ENCODE assay signal across 8 cellular contexts in the genomic region with DNA sequence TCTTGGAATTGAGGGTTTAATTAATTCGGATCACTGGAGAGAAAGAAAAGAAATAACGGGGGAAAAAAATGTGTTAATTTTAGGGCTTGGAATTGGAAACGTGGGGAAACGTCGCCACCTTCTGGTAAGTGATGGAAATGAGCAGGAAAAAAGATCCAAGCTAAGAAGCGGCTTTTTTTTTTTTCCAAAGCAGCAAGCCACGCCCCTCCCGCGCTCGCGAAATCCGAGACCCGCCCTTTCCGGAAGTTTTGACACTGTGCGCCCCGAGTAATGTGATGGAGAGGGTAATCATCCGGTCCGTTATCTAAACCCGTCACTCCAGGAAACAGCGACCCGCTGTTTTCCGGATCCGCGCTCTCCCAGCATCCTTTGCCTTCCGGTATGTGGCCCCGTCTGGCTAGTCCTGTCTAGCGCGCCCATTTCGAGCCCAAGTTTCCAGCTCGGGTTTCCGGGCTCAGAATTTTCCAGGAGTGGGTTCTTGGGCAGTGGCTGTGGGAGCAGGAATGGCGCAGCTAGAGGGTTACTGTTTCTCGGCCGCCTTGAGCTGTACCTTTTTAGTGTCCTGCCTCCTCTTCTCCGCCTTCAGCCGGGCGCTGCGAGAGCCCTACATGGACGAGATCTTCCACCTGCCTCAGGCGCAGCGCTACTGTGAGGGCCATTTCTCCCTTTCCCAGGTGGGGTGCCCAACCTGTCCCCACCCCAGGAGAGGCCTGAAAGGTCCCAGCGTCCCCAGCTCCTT. TPM values are rescaled to one million over a fixed set of nuclear protein-coding genes. Genes with fewer than 3 reads are reported as not detected.
DNase-seq lines count a peak whose midpoint lies in the region; ATAC-seq and TF ChIP-seq lines count a peak whose summit lies in the region.

A gene with protein sequence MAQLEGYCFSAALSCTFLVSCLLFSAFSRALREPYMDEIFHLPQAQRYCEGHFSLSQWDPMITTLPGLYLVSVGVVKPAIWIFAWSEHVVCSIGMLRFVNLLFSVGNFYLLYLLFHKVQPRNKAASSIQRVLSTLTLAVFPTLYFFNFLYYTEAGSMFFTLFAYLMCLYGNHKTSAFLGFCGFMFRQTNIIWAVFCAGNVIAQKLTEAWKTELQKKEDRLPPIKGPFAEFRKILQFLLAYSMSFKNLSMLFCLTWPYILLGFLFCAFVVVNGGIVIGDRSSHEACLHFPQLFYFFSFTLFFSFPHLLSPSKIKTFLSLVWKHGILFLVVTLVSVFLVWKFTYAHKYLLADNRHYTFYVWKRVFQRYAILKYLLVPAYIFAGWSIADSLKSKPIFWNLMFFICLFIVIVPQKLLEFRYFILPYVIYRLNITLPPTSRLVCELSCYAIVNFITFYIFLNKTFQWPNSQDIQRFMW (plus strand): TSS at position 384 of the 739 bp plus-strand sequence. CDS start 120 bp downstream, at position 504.

- H3K27ac ChIP-seq in Peyer's patch (peak within 1 kb of the TSS; percentile 63 to 82 (median 71)), esophagus squamous epithelium (peak within 1 kb of the TSS; percentile 82 to 91 (median 88))

- DNase-seq in DMS153 treated with DMSO at 0.1 percent for 48 hours (lab: John Stamatoyannopoulos, UW; ENCODE audit: unreplicated experiment) (peak; percentile 87), Peyer's patch (peak; percentile 90 to 96 (median 92)), esophagus squamous epithelium (lab: John Stamatoyannopoulos, UW) (peak; percentile 82), naive B cell (peak; percentile 90)
- peak; percentile 92 to 93 for DNase-seq in activated T-cell treated with anti-CD3 and anti-CD28 coated beads, Interleukin-2, amount 50 U/mL, for 72 hours

- H3K4me1 Mint-ChIP-seq in activated T-cell treated with anti-CD3 and anti-CD28 coated beads, Interleukin-2, amount 50 U/mL, for 72 hours (ENCODE audit: low read depth): peaks cover 25% of the 10 kb centered on the region
- H3K4me1 Mint-ChIP-seq in naive B cell: peaks cover 6 to 18% (median 9%) of the 10 kb centered on the region in 3 donors
- peaks cover 12% of the 10 kb centered on the region for H3K4me1 Mint-ChIP-seq in stimulated activated memory B cell treated with anti-CD40 and anti-IgM and Interleukin-4, amounts not matched to agents 10 μg/mL and 1 μg/mL and 100 μg/mL, for 72 hours

- intact Hi-C loops in esophagus squamous epithelium (cut with DNase I): loop anchor here (5.0 kb wide), 1 partner anchor 179 kb away; no protein-coding TSS in a partner anchor

- WGBS in esophagus squamous epithelium, 2 donors: 0% methylated on average over 35 to 40 of the region's 42 CpGs

- peak; percentile 93 for TF ChIP-seq RAD21 in Ishikawa (IDR thresholded peaks at IDR 0.05; ENCODE audit: low read depth)

- H3K4me3 ChIP-seq in Peyer's patch: peak within 1 kb of the TSS; percentile 47 to 69 (median 64)
- H3K4me3 ChIP-seq in esophagus squamous epithelium: peak within 1 kb of the TSS; percentile 54 to 83 (median 66)

- peak; percentile 61; the same call in 1 of the 2 replicates for TF ChIP-seq EP300 in Ishikawa (IDR thresholded peaks at IDR 0.05; ENCODE audit: borderline replicate concordance)

- H3K36me3 ChIP-seq in Peyer's patch (no peaks in the 10 kb centered on the region), esophagus squamous epithelium (peaks cover 0 to 17% (median 0%) of the 10 kb centered on the region in 3 donors)

- H3K36me3 Mint-ChIP-seq in activated T-cell treated with anti-CD3 and anti-CD28 coated beads, Interleukin-2, amount 50 U/mL, for 72 hours (ENCODE audit: insufficient read depth in 2 of 2): peaks cover 1 to 3% of the 10 kb centered on the region in 2 donors
- no peaks in the 10 kb centered on the region for H3K36me3 Mint-ChIP-seq in naive B cell
- H3K36me3 Mint-ChIP-seq in stimulated activated memory B cell treated with anti-CD40 and anti-IgM and Interleukin-4, amounts not matched to agents 10 μg/mL and 1 μg/mL and 100 μg/mL, for 72 hours: peaks cover 17% of the 10 kb centered on the region

- TF ChIP-seq CTCF in Peyer's patch (IDR thresholded peaks at IDR 0.05) (peak in 5 of 6 experiments; percentile 55 to 81 (median 64)), esophagus squamous epithelium (IDR thresholded peaks at IDR 0.05) (peak; percentile 45 to 80 (median 56))

- TF ChIP-seq POLR2A in Peyer's patch (IDR thresholded peaks at IDR 0.05) (no peak), esophagus squamous epithelium (IDR thresholded peaks at IDR 0.05) (no peak)

- H3K27me3 Mint-ChIP-seq in activated T-cell treated with anti-CD3 and anti-CD28 coated beads, Interleukin-2, amount 50 U/mL, for 72 hours (ENCODE audit: low read depth): no peaks in the 10 kb centered on the region
- H3K27me3 Mint-ChIP-seq in naive B cell: peaks cover 4 to 7% (median 5%) of the 10 kb centered on the region in 3 donors
- no peaks in the 10 kb centered on the region for H3K27me3 Mint-ChIP-seq in stimulated activated memory B cell treated with anti-CD40 and anti-IgM and Interleukin-4, amounts not matched to agents 10 μg/mL and 1 μg/mL and 100 μg/mL, for 72 hours

- H3K27me3 ChIP-seq in Peyer's patch (no peaks in the 10 kb centered on the region), esophagus squamous epithelium (no peaks in the 10 kb centered on the region)

- H3K4me1 ChIP-seq in Peyer's patch: no peaks in the 10 kb centered on the region
- peaks cover 0 to 24% (median 0%) of the 10 kb centered on the region in 3 donors for H3K4me1 ChIP-seq in esophagus squamous epithelium

- H3K4me3 Mint-ChIP-seq in activated T-cell treated with anti-CD3 and anti-CD28 coated beads, Interleukin-2, amount 50 U/mL, for 72 hours: peak within 1 kb of the TSS; percentile 94 to 98
- H3K4me3 Mint-ChIP-seq in naive B cell: peak within 1 kb of the TSS; percentile 91 to 97 (median 95)
- H3K4me3 Mint-ChIP-seq in stimulated activated memory B cell treated with anti-CD40 and anti-IgM and Interleukin-4, amounts not matched to agents 10 μg/mL and 1 μg/mL and 100 μg/mL, for 72 hours: peak within 1 kb of the TSS; percentile 93

- no peaks in the 10 kb centered on the region for H3K9me3 Mint-ChIP-seq in activated T-cell treated with anti-CD3 and anti-CD28 coated beads, Interleukin-2, amount 50 U/mL, for 72 hours
- no peaks in the 10 kb centered on the region for H3K9me3 Mint-ChIP-seq in naive B cell
- H3K9me3 Mint-ChIP-seq in stimulated activated memory B cell treated with anti-CD40 and anti-IgM and Interleukin-4, amounts not matched to agents 10 μg/mL and 1 μg/mL and 100 μg/mL, for 72 hours: no peaks in the 10 kb centered on the region

- H3K9me3 ChIP-seq in Peyer's patch: no peaks in the 10 kb centered on the region
- no peaks in the 10 kb centered on the region for H3K9me3 ChIP-seq in esophagus squamous epithelium

- peak; percentile 99 for ATAC-seq in GM21576 (IDR thresholded peaks at IDR 0.05; ENCODE audit: unreplicated experiment)
- ATAC-seq in activated T-cell treated with anti-CD3 and anti-CD28 coated beads, Interleukin-2, amount 50 U/mL, for 72 hours (replicated peaks in 1 of 2): peak; percentile 100
- ATAC-seq in naive B cell (ENCODE audit: low read depth in 2 of 2): peak; percentile 98 to 99
- peak; percentile 100 for ATAC-seq in stimulated activated memory B cell treated with anti-CD40 and anti-IgM and Interleukin-4, amounts not matched to agents 10 μg/mL and 1 μg/mL and 100 μg/mL, for 72 hours

- peak within 1 kb of the TSS; percentile 97 for H3K27ac Mint-ChIP-seq in activated T-cell treated with anti-CD3 and anti-CD28 coated beads, Interleukin-2, amount 50 U/mL, for 72 hours
- peak within 1 kb of the TSS; percentile 92 to 98 (median 97) for H3K27ac Mint-ChIP-seq in naive B cell
- peak within 1 kb of the TSS; percentile 96 for H3K27ac Mint-ChIP-seq in stimulated activated memory B cell treated with anti-CD40 and anti-IgM and Interleukin-4, amounts not matched to agents 10 μg/mL and 1 μg/mL and 100 μg/mL, for 72 hours

TF ChIP-seq in Ishikawa, 13 proteins besides CTCF, POLR2A, EP300 and RAD21 (continues in another document):
- TF ChIP-seq, protein P1, sequence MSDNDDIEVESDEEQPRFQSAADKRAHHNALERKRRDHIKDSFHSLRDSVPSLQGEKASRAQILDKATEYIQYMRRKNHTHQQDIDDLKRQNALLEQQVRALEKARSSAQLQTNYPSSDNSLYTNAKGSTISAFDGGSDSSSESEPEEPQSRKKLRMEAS (IDR thresholded peaks at IDR 0.05): peak; percentile 81
- TF ChIP-seq YY1 (IDR thresholded peaks at IDR 0.05; ENCODE audit: low read depth) (peak; percentile 63; the same call in 1 of the 2 replicates), CREB1 (IDR thresholded peaks at IDR 0.05; ENCODE audit: low read depth) (no peak), TEAD4 (IDR thresholded peaks at IDR 0.05) (peak; percentile 77), FOXM1 (IDR thresholded peaks at IDR 0.05; ENCODE audit: borderline replicate concordance, low read depth) (no peak; the same call in 1 of the 2 replicates)
- TF ChIP-seq, protein P2, sequence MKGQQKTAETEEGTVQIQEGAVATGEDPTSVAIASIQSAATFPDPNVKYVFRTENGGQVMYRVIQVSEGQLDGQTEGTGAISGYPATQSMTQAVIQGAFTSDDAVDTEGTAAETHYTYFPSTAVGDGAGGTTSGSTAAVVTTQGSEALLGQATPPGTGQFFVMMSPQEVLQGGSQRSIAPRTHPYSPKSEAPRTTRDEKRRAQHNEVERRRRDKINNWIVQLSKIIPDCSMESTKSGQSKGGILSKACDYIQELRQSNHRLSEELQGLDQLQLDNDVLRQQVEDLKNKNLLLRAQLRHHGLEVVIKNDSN (IDR thresholded peaks at IDR 0.05): peak; percentile 80

RNA-seq across cellular contexts. Expression of the gene that starts here (rescaled TPM):
- total RNA-seq in Peyer's patch (1 to 10 TPM; 4.0 to 5.2 (median 4.7) TPM), esophagus squamous epithelium (1 to 10 TPM; 2.3 to 4.4 (median 2.6) TPM)
- total RNA-seq in activated T-cell treated with anti-CD3 and anti-CD28 coated beads, Interleukin-2, amount 50 U/mL, for 72 hours: 10 to 100 TPM; 14.7 to 16.3 TPM
- 1 to 10 TPM; 1.1 to 4.7 (median 2.1) TPM for polyA plus RNA-seq in naive B cell (ENCODE audit: low read depth in 6 of 6)

Comparison
In these comparisons a context has a peak if more than half of its experiments do, and no peak if none do; other contexts are left out.
1. Peak in every context shown above with its lines: DNase-seq, ATAC-seq, H3K4me3 ChIP-seq and H3K27ac ChIP-seq.